8 cellular contexts compared by ENCODE assay signal in genomic region chr12:88298761-88299242, GRCh38.
DNase-seq lines count a peak whose midpoint lies in the region; ATAC-seq and TF ChIP-seq lines count a peak whose summit lies in the region.

No MANE protein-coding gene starts in this region.

- H3K27me3 ChIP-seq in CD8-positive, alpha-beta memory T cell (ENCODE audit: insufficient read depth, low read length, poor library complexity, severe bottlenecking), result no peaks in the 10 kb centered on the region
- H3K27me3 ChIP-seq in WERI-Rb-1 (ENCODE audit: insufficient read depth, low read depth, severe bottlenecking) (peaks cover 2% of the 10 kb centered on the region), right atrium auricular region (no peaks in the 10 kb centered on the region)

- no peak overlapping the region for H3K27ac Mint-ChIP-seq in CD8-positive, alpha-beta memory T cell

- ATAC-seq in GM19328 (IDR thresholded peaks at IDR 0.05; ENCODE audit: unreplicated experiment), result peak; percentile 27

- TF ChIP-seq CTCF in C4-2B (conservative IDR thresholded peaks at IDR 0.05) (no peak), fibroblast of mammary gland (conservative IDR thresholded peaks at IDR 0.05; ENCODE audit: control insufficient read depth, insufficient read depth, low read depth, low read length) (no peak), WERI-Rb-1 (IDR thresholded peaks at IDR 0.05; ENCODE audit: low read depth, low read length) (no peak), right atrium auricular region (IDR thresholded peaks at IDR 0.05) (no peak)

- H3K4me1 ChIP-seq in CD8-positive, alpha-beta memory T cell (ENCODE audit: insufficient read depth, low read length), result no peaks in the 10 kb centered on the region
- no peaks in the 10 kb centered on the region for H3K4me1 ChIP-seq in right atrium auricular region

- peak overlapping the region; percentile 63; the same call in 1 of the 2 replicates for H3K27ac ChIP-seq in C4-2B
- H3K27ac ChIP-seq in CD8-positive, alpha-beta memory T cell (ENCODE audit: low read depth, low read length), result no peak overlapping the region
- H3K27ac ChIP-seq in WERI-Rb-1, result no peak overlapping the region
- H3K27ac ChIP-seq in right atrium auricular region, result no peak overlapping the region

- POLR2A ChIA-PET in CD8-positive, alpha-beta memory T cell (lab: Charles Lee), result no interaction called here

- DNase-seq in NCI-H226 (peak; percentile 79), fibroblast of mammary gland (ENCODE audit: low read depth) (peak; percentile 77), WERI-Rb-1 (no peak), right atrium auricular region (ENCODE audit: low spot score) (no peak)
- no peak for DNase-seq in CD8-positive, alpha-beta memory T cell
- no peak for DNase-seq in stimulated activated CD8-positive, alpha-beta memory T cell treated with anti-CD3 and anti-CD28 coated beads, Interleukin-4, amount 100 ng/mL, for 48 hours

- H3K4me3 ChIP-seq in fibroblast of mammary gland (ENCODE audit: control insufficient read depth, low read depth, low read length) (no peak overlapping the region), WERI-Rb-1 (ENCODE audit: low read depth, low read length) (no peak overlapping the region), right atrium auricular region (no peak overlapping the region)
- H3K4me3 ChIP-seq in CD8-positive, alpha-beta memory T cell (ENCODE audit: low read length), result no peak overlapping the region

- H3K36me3 Mint-ChIP-seq in CD8-positive, alpha-beta memory T cell, result no peaks in the 10 kb centered on the region

- no peaks in the 10 kb centered on the region for H3K27me3 Mint-ChIP-seq in CD8-positive, alpha-beta memory T cell

- H3K36me3 ChIP-seq in CD8-positive, alpha-beta memory T cell (ENCODE audit: insufficient read depth, low read length), result no peaks in the 10 kb centered on the region
- H3K36me3 ChIP-seq in WERI-Rb-1 (no peaks in the 10 kb centered on the region), right atrium auricular region (no peaks in the 10 kb centered on the region)

- no peaks in the 10 kb centered on the region for H3K9me3 ChIP-seq in CD8-positive, alpha-beta memory T cell (ENCODE audit: low read length)
- no peaks in the 10 kb centered on the region for H3K9me3 ChIP-seq in WERI-Rb-1 (ENCODE audit: severe bottlenecking)
- H3K9me3 ChIP-seq in right atrium auricular region, result no peaks in the 10 kb centered on the region

- CTCF ChIA-PET in CD8-positive, alpha-beta memory T cell (lab: Charles Lee), result no interaction called here

- no peaks in the 10 kb centered on the region for H3K9me3 Mint-ChIP-seq in CD8-positive, alpha-beta memory T cell

- H3K4me3 Mint-ChIP-seq in CD8-positive, alpha-beta memory T cell, result no peak overlapping the region

- no peaks in the 10 kb centered on the region for H3K4me1 Mint-ChIP-seq in CD8-positive, alpha-beta memory T cell

Comparison
In these comparisons a context has a peak if more than half of its experiments do, and no peak if none do; other contexts are left out.
1. DNase-seq: peak in NCI-H226 (single experiment) and fibroblast of mammary gland (single experiment); none in CD8-positive, alpha-beta memory T cell (0 of 5), WERI-Rb-1 (single experiment), stimulated activated CD8-positive, alpha-beta memory T cell treated with anti-CD3 and anti-CD28 coated beads, Interleukin-4, amount 100 ng/mL, for 48 hours (single experiment) and right atrium auricular region (single experiment).